1 cellular context compared by ENCODE assay signal in the genomic region with DNA sequence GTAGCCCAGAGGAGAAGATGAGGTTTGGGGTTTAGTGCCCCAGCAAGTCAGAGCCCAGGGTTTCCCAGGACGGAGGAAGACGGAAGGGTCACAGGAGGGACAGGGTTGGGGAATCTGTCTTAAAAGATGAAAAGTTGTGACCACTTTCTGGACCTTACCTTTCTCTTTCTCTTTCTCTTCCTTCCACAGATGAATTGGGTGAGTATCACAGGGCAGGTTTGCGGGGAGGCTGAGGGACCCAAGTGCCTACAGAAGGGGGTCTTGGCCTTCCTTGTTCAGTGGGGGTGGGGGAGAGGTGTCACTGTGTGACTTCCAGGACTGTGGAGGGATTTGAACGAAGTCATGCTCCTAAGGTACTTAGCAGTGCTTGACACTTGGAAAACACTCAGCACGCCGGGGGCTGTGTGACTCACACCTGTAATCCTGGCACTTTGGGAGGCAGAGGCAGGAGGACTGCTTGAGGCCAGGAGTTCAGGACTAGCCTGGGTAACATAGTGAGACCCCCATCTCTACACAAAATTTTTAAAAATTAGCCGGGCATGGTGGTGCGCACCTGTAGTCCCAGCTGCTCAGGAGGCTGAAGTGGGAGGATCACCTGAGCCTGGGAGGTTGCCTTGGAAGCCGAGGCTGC.
TF ChIP-seq lines count a peak whose summit lies in the region.

No MANE protein-coding gene starts in this region.

TF ChIP-seq in HepG2, 621 proteins besides CTCF, POLR2A, EP300 and RAD21:
- TF ChIP-seq ZNF703 (CRISPR knock-in tag; IDR thresholded peaks at IDR 0.05; ENCODE audit: borderline replicate concordance), result no peak
- no peak for TF ChIP-seq ZNF644 (CRISPR knock-in tag; IDR thresholded peaks at IDR 0.05; ENCODE audit: low read depth)
- no peak for TF ChIP-seq RAD51 (IDR thresholded peaks at IDR 0.05; ENCODE audit: borderline replicate concordance)
- TF ChIP-seq KMT2A (CRISPR knock-in tag; IDR thresholded peaks at IDR 0.05), result no peak
- TF ChIP-seq, protein P1, sequence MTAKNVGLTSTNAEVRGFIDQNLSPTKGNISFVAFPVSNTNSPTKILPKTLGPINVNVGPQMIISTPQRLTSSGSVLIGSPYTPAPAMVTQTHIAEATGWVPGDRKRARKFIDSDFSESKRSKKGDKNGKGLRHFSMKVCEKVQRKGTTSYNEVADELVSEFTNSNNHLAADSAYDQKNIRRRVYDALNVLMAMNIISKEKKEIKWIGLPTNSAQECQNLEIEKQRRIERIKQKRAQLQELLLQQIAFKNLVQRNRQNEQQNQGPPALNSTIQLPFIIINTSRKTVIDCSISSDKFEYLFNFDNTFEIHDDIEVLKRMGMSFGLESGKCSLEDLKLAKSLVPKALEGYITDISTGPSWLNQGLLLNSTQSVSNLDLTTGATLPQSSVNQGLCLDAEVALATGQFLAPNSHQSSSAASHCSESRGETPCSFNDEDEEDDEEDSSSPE (CRISPR knock-in tag; IDR thresholded peaks at IDR 0.05), result no peak
- TF ChIP-seq PLRG1 (conservative IDR thresholded peaks at IDR 0.05), result no peak
- TF ChIP-seq ZBTB49 (CRISPR knock-in tag; IDR thresholded peaks at IDR 0.05; ENCODE audit: borderline replicate concordance), result no peak
- no peak for TF ChIP-seq ZBTB2 (CRISPR knock-in tag; IDR thresholded peaks at IDR 0.05; ENCODE audit: low read depth)
- no peak for TF ChIP-seq CENPX (CRISPR knock-in tag; IDR thresholded peaks at IDR 0.05)
- no peak for TF ChIP-seq ZNF451 (CRISPR knock-in tag; IDR thresholded peaks at IDR 0.05)
- TF ChIP-seq BORCS8-MEF2B (CRISPR knock-in tag; IDR thresholded peaks at IDR 0.05), result no peak
- TF ChIP-seq, protein P2, sequence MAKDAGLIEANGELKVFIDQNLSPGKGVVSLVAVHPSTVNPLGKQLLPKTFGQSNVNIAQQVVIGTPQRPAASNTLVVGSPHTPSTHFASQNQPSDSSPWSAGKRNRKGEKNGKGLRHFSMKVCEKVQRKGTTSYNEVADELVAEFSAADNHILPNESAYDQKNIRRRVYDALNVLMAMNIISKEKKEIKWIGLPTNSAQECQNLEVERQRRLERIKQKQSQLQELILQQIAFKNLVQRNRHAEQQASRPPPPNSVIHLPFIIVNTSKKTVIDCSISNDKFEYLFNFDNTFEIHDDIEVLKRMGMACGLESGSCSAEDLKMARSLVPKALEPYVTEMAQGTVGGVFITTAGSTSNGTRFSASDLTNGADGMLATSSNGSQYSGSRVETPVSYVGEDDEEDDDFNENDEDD (CRISPR knock-in tag; IDR thresholded peaks at IDR 0.05; ENCODE audit: borderline replicate concordance), result no peak
- no peak for TF ChIP-seq NR0B2 (CRISPR knock-in tag; IDR thresholded peaks at IDR 0.05)
- no peak for TF ChIP-seq ZSCAN30 (CRISPR knock-in tag; IDR thresholded peaks at IDR 0.05)
- TF ChIP-seq, protein P3, sequence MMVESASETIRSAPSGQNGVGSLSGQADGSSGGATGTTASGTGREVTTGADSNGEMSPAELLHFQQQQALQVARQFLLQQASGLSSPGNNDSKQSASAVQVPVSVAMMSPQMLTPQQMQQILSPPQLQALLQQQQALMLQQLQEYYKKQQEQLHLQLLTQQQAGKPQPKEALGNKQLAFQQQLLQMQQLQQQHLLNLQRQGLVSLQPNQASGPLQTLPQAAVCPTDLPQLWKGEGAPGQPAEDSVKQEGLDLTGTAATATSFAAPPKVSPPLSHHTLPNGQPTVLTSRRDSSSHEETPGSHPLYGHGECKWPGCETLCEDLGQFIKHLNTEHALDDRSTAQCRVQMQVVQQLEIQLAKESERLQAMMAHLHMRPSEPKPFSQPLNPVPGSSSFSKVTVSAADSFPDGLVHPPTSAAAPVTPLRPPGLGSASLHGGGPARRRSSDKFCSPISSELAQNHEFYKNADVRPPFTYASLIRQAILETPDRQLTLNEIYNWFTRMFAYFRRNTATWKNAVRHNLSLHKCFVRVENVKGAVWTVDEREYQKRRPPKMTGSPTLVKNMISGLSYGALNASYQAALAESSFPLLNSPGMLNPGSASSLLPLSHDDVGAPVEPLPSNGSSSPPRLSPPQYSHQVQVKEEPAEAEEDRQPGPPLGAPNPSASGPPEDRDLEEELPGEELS (CRISPR knock-in tag; IDR thresholded peaks at IDR 0.05), result no peak
- no peak for TF ChIP-seq EZH2 (conservative IDR thresholded peaks at IDR 0.05; ENCODE audit: low read depth, low read length)
- no peak for TF ChIP-seq ZNF546 (CRISPR knock-in tag; conservative IDR thresholded peaks at IDR 0.05)
